In genomic region chr5:111653408-111653807, GRCh38 we compare ENCODE assay signal across 23 cellular contexts.
"Had no signal": no experiment of that assay in that cellular context is flagged by ENCODE, and none has a peak within 500 bp of the region (broad histone marks: within the 10 kb centered on the region; RNA-seq: fewer than 3 reads in every experiment).

No MANE protein-coding gene starts in this region.

- H3K27me3 ChIP-seq: colonic mucosa, esophagus squamous epithelium, gastrocnemius medialis, gastroesophageal sphincter, heart left ventricle, heart right ventricle had no signal

- ATAC-seq: effector memory CD8-positive, alpha-beta T cell; esophagus mucosa; foreskin keratinocyte; gastrocnemius medialis; gastroesophageal sphincter; heart left ventricle; heart right ventricle had no signal

- H3K27ac ChIP-seq: colonic mucosa, coronary artery, dorsolateral prefrontal cortex, epithelial cell of prostate, esophagus squamous epithelium, foreskin keratinocyte, gastrocnemius medialis, gastroesophageal sphincter, heart left ventricle, heart right ventricle had no signal

- H3K4me1 ChIP-seq: colonic mucosa, esophagus squamous epithelium, foreskin keratinocyte, gastrocnemius medialis, gastroesophageal sphincter, heart right ventricle had no signal

- DNase-seq: colonic mucosa; cortex of kidney; dermis blood vessel endothelial cell; dorsolateral prefrontal cortex; effector CD4-positive, alpha-beta T cell; effector CD8-positive, alpha-beta T cell; effector memory CD4-positive, alpha-beta T cell; effector memory CD8-positive, alpha-beta T cell; endodermal cell; erythroblast; esophagus squamous epithelium; foreskin fibroblast; foreskin keratinocyte; foreskin melanocyte; gastrocnemius medialis; glutamatergic neuron; head of caudate nucleus; heart left ventricle; heart right ventricle had no signal

- H3K4me3 ChIP-seq: colonic mucosa, coronary artery, dorsolateral prefrontal cortex, esophagus squamous epithelium, gastrocnemius medialis, gastroesophageal sphincter, heart left ventricle, heart right ventricle had no signal

- H3K36me3 ChIP-seq: colonic mucosa, esophagus squamous epithelium, gastrocnemius medialis, gastroesophageal sphincter, heart left ventricle, heart right ventricle had no signal

- H3K9me3 ChIP-seq: colonic mucosa, esophagus squamous epithelium, gastrocnemius medialis, gastroesophageal sphincter, heart left ventricle, heart right ventricle had no signal
